ENCODE assay signal across 15 cellular contexts in the genomic region with DNA sequence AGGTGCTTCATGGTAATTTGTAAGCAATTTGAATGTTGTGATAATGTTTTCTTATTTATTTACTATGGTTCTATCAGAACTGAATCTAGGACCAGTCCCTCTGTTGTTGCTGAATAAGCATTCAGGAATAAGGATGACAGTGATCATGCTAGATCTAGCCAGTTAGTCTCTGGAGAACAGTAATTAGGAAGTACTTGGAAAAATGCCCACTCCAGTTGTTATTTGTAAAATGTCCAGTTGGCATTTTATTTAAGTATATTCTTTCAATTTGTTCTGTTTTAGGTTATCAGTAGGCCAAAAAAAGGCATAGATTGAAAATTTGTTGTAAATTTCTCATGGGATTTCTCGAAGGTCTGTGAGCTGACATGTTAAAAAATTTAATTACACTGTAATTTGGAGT.
"Had no signal": no experiment of that assay in that cellular context is flagged by ENCODE, and none has a peak within 500 bp of the region (broad histone marks: within the 10 kb centered on the region; RNA-seq: fewer than 3 reads in every experiment).

No MANE protein-coding gene starts in this region.

- H3K4me1 ChIP-seq: colonic mucosa, right atrium auricular region had no signal

- H3K4me3 ChIP-seq: colonic mucosa, mucosa of descending colon, right atrium auricular region, skin epidermis, tibial nerve had no signal

- ATAC-seq: mucosa of descending colon had no signal

- H3K27ac ChIP-seq: colonic mucosa, right atrium auricular region, skin epidermis, tibial nerve had no signal

- H3K9me3 ChIP-seq: colonic mucosa, mucosa of descending colon, right atrium auricular region, tibial nerve had no signal

- H3K36me3 ChIP-seq: colonic mucosa, right atrium auricular region, tibial nerve had no signal

- H3K27me3 ChIP-seq: colonic mucosa, right atrium auricular region, tibial nerve had no signal

- DNase-seq: activated CD4-positive, alpha-beta T cell treated with anti-CD3 and anti-CD28 coated beads, Interleukin-2, amount 10 ng/mL, durations not matched to agents 24 days and 14 days; activated CD4-positive, CD25-positive, alpha-beta regulatory T cell; activated CD8-positive, alpha-beta memory T cell treated with anti-CD3 and anti-CD28 coated beads for 24 hours; activated CD8-positive, alpha-beta memory T cell treated with anti-CD3 and anti-CD28 coated beads, Interleukin-2, amount 50 U/mL, for 48 hours; activated effector memory CD4-positive, alpha-beta T cell treated with Interleukin-2 at 50 U/mL for 16 hours; activated naive CD4-positive, alpha-beta T cell treated with anti-CD3 and anti-CD28 coated beads, Interleukin-2, amount 50 U/mL, for 16 hours; activated T-cell treated with anti-CD3 and anti-CD28 coated beads, Interleukin-2, amount 50 U/mL, for 48 hours; aorta; colonic mucosa; mucosa of descending colon; naive B cell; T1000 had no signal
